ENCODE assay signal across 1 cellular context in genomic region chr16:2739555-2740435, GRCh38.
TF ChIP-seq lines count a peak whose summit lies in the region.

No MANE protein-coding gene starts in this region.

TF ChIP-seq in GM12878, 131 proteins besides CTCF, POLR2A, EP300 and RAD21:
- TF ChIP-seq SMC3 (IDR thresholded peaks at IDR 0.05; ENCODE audit: borderline replicate concordance, low read length), result no peak
- TF ChIP-seq ASH2L (IDR thresholded peaks at IDR 0.05; ENCODE audit: borderline replicate concordance, low read depth), result no peak
- no peak for TF ChIP-seq EED (IDR thresholded peaks at IDR 0.05; ENCODE audit: low read depth)
- TF ChIP-seq BCL3 (IDR thresholded peaks at IDR 0.05; ENCODE audit: borderline replicate concordance, insufficient read depth, low read depth, low read length, poor library complexity, severe bottlenecking), result no peak
- no peak for TF ChIP-seq NR2F1 (conservative IDR thresholded peaks at IDR 0.05)
- TF ChIP-seq EZH2 (IDR thresholded peaks at IDR 0.05; ENCODE audit: borderline replicate concordance, control insufficient read depth, low read depth, low read length), result no peak
- TF ChIP-seq PBX3 (IDR thresholded peaks at IDR 0.05; ENCODE audit: insufficient replicate concordance, low read depth, low read length), result no peak
- no peak for TF ChIP-seq FOXK2 (IDR thresholded peaks at IDR 0.05)
- TF ChIP-seq CHD2 (IDR thresholded peaks at IDR 0.05; ENCODE audit: borderline replicate concordance, low read depth, low read length), result no peak
- TF ChIP-seq E2F4 (IDR thresholded peaks at IDR 0.05; ENCODE audit: low read depth, low read length), result no peak
- TF ChIP-seq LARP7 (IDR thresholded peaks at IDR 0.05), result no peak
- TF ChIP-seq ZNF217 (IDR thresholded peaks at IDR 0.05), result no peak
